ENCODE assay signal across 15 cellular contexts in genomic region chr6:34957184-34957904, GRCh38.
A peak's percentile ranks its signal among the peaks of the same experiment; 100 is the strongest.
DNase-seq lines count a peak whose midpoint lies in the region; ATAC-seq and TF ChIP-seq lines count a peak whose summit lies in the region.
"Had no signal": no experiment of that assay in that cellular context is flagged by ENCODE, and none has a peak within 500 bp of the region (broad histone marks: within the 10 kb centered on the region; RNA-seq: fewer than 3 reads in every experiment).

No MANE protein-coding gene starts in this region.

- H3K27ac ChIP-seq in cardiac muscle cell (peak overlapping the region; percentile 56), right cardiac atrium (ENCODE audit: low read length) (no peak overlapping the region), muscle layer of colon (ENCODE audit: low read depth, low read length) (peak overlapping the region; percentile 65), uterus (peak overlapping the region; percentile 53 to 65)

- H3K9ac ChIP-seq in muscle layer of colon (ENCODE audit: low read length), result no peak overlapping the region

- 30% methylated on average over 3 of the region's 3 CpGs for WGBS in right cardiac atrium

- ATAC-seq in right cardiac atrium (no peak), GM18907 (IDR thresholded peaks at IDR 0.05; ENCODE audit: unreplicated experiment) (no peak), HG03520 (IDR thresholded peaks at IDR 0.05; ENCODE audit: unreplicated experiment) (no peak)
- ATAC-seq: activated CD8-positive, alpha-beta T cell treated with anti-CD3 and anti-CD28 coated beads for 36 hours; activated T-cell treated with anti-CD3 and anti-CD28 coated beads, Interleukin-2, amount 50 U/mL, for 4 hours had no signal

- DNase-seq in cardiac muscle cell (ENCODE audit: low read depth in 1 of 2, low spot score in 1 of 2) (peak in 1 of 2 donors; percentile 41), right cardiac atrium (no peak), fibroblast of pulmonary artery (ENCODE audit: low read depth) (peak; percentile 30), uterus (peak in 1 of 2 donors; percentile 29), HuH-7 (ENCODE audit: low spot score) (no peak)
- DNase-seq: ACHN; activated CD8-positive, alpha-beta T cell treated with anti-CD3 and anti-CD28 coated beads for 36 hours; activated T-cell treated with anti-CD3 and anti-CD28 coated beads, Interleukin-2, amount 50 U/mL, for 4 hours; GDM1; NCI-H146; NCI-H774; nucleus accumbens had no signal

- intact Hi-C loops in right cardiac atrium (cut with DNase I), result loop anchor here in 3 of 4 donors (5.0 to 10.0 kb wide), 2 partner anchors 53 to 70 kb away; partner anchors contain the start of genes ANKS1A (in 1 of the 3) and TAF11 (in 1 of the 3)
- intact Hi-C loops in uterus (cut with DNase I; ENCODE audit: low total_unique reads), result no loop called here

- no peak overlapping the region for H3K4me3 ChIP-seq in cardiac muscle cell
- no peak overlapping the region for H3K4me3 ChIP-seq in right cardiac atrium (ENCODE audit: low read length)
- H3K4me3 ChIP-seq in fibroblast of pulmonary artery (replicated peaks; ENCODE audit: low read depth, low read length), result no peak overlapping the region
- no peak overlapping the region for H3K4me3 ChIP-seq in muscle layer of colon (ENCODE audit: low read depth in 1 of 2, low read length in 2 of 2)
- H3K4me3 ChIP-seq in uterus, result no peak overlapping the region

- TF ChIP-seq CTCF in cardiac muscle cell (IDR thresholded peaks at IDR 0.05; ENCODE audit: low read depth, low read length) (no peak), fibroblast of pulmonary artery (IDR thresholded peaks at IDR 0.05; ENCODE audit: low read length, missing control alignments) (no peak), uterus (IDR thresholded peaks at IDR 0.05) (no peak)

- H3K36me3 ChIP-seq in cardiac muscle cell (no peaks in the 10 kb centered on the region), muscle layer of colon (ENCODE audit: insufficient read depth, low read length) (no peaks in the 10 kb centered on the region), uterus (no peaks in the 10 kb centered on the region)

- H3K27me3 ChIP-seq in cardiac muscle cell, result no peaks in the 10 kb centered on the region
- no peaks in the 10 kb centered on the region for H3K27me3 ChIP-seq in right cardiac atrium (ENCODE audit: control insufficient read depth, insufficient read depth)
- H3K27me3 ChIP-seq in muscle layer of colon (ENCODE audit: control insufficient read depth in 1 of 2, insufficient read depth in 2 of 2, low read length in 2 of 2), result no peaks in the 10 kb centered on the region
- no peaks in the 10 kb centered on the region for H3K27me3 ChIP-seq in uterus

- H3K9me3 ChIP-seq in cardiac muscle cell (ENCODE audit: low read depth), result no peaks in the 10 kb centered on the region
- no peaks in the 10 kb centered on the region for H3K9me3 ChIP-seq in right cardiac atrium (ENCODE audit: control insufficient read depth, low read length)
- H3K9me3 ChIP-seq in muscle layer of colon (ENCODE audit: low read length), result no peaks in the 10 kb centered on the region
- no peaks in the 10 kb centered on the region for H3K9me3 ChIP-seq in uterus

- H3K4me1 ChIP-seq in cardiac muscle cell (ENCODE audit: low read depth) (peaks cover 18% of the 10 kb centered on the region), right cardiac atrium (ENCODE audit: control insufficient read depth, insufficient read depth, low read length) (peaks cover 16% of the 10 kb centered on the region), muscle layer of colon (ENCODE audit: insufficient read depth, low read length) (peaks cover 55% of the 10 kb centered on the region), uterus (peaks cover 0 to 5% of the 10 kb centered on the region in 2 donors)

- no peak for TF ChIP-seq POLR2A in uterus (IDR thresholded peaks at IDR 0.05)
